Comparison of ENCODE assay signal across 9 cellular contexts in the genomic region with DNA sequence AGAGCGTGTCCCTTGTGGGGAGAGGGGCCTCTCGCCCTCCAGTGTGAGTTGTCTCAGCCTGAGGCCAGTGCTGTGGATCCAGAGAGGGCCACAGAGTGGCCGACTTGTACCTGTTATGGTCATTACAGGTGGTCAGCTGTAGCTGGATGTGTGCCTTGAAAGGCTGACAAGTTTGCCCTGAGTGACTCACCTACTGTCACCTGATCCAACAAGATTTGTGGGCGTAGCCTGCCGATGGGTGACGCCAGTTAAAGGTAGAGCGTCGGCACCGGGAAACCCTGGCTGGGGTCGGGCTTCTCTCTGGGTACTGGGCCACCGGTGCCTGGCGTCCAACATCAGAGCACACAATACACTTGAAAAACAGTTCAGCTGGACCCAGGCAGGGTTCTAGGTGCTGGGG. TPM values are rescaled to one million over a fixed set of nuclear protein-coding genes. Genes with fewer than 3 reads are reported as not detected.
DNase-seq lines count a peak whose midpoint lies in the region; ATAC-seq and TF ChIP-seq lines count a peak whose summit lies in the region.
"Had no signal": no experiment of that assay in that cellular context is flagged by ENCODE, and none has a peak within 500 bp of the region (broad histone marks: within the 10 kb centered on the region; RNA-seq: fewer than 3 reads in every experiment).

No MANE protein-coding gene starts in this region.

- no peaks in the 10 kb centered on the region for H3K27me3 ChIP-seq in fibroblast of lung (ENCODE audit: control insufficient read depth, insufficient read depth, low read length)

- peaks cover 36% of the 10 kb centered on the region for H3K36me3 Mint-ChIP-seq in stimulated activated memory B cell treated with anti-CD40 and anti-IgM and Interleukin-4, amounts not matched to agents 10 μg/mL and 1 μg/mL and 100 μg/mL, for 72 hours

- H3K79me2 ChIP-seq in fibroblast of lung (ENCODE audit: control insufficient read depth, insufficient read depth, low read length): peaks cover 10% of the 10 kb centered on the region

- H3K27ac ChIP-seq in fibroblast of lung (ENCODE audit: insufficient read depth, low read length): peak overlapping the region; percentile 37

- DNase-seq in LNCaP clone FGC (ENCODE audit: low read depth) (peak; percentile 85), activated T-cell treated with anti-CD3 and anti-CD28 coated beads for 4 hours (peak; percentile 52), fibroblast of lung (ENCODE audit: low read depth in 2 of 2) (no peak), NCI-H345 treated with DMSO at 0.1 percent for 48 hours (lab: John Stamatoyannopoulos, UW; ENCODE audit: unreplicated experiment) (no peak), SHP77 treated with DMSO at 0.1 percent for 48 hours (lab: John Stamatoyannopoulos, UW) (no peak), Ammon's horn (ENCODE audit: low spot score) (no peak)
- DNase-seq: NCI-H2107 had no signal

- no peaks in the 10 kb centered on the region for H4K20me1 ChIP-seq in fibroblast of lung (ENCODE audit: control insufficient read depth, extremely low read depth, insufficient read depth, low read length)

- H3K27me3 Mint-ChIP-seq in stimulated activated memory B cell treated with anti-CD40 and anti-IgM and Interleukin-4, amounts not matched to agents 10 μg/mL and 1 μg/mL and 100 μg/mL, for 72 hours: no peaks in the 10 kb centered on the region

- H2AFZ ChIP-seq in fibroblast of lung (ENCODE audit: low read length): no peak overlapping the region

- H3K9me3 Mint-ChIP-seq in stimulated activated memory B cell treated with anti-CD40 and anti-IgM and Interleukin-4, amounts not matched to agents 10 μg/mL and 1 μg/mL and 100 μg/mL, for 72 hours: no peaks in the 10 kb centered on the region

- TF ChIP-seq CTCF in LNCaP clone FGC (IDR thresholded peaks at IDR 0.05; ENCODE audit: control insufficient read depth, extremely low read depth, insufficient read depth) (no peak), fibroblast of lung (conservative IDR thresholded peaks at IDR 0.05 in 1 of 2, IDR thresholded peaks at IDR 0.05 in 1 of 2; ENCODE audit: low read depth in 1 of 2, low read length in 2 of 2) (no peak)

- H3K4me2 ChIP-seq in fibroblast of lung (ENCODE audit: extremely low read depth, insufficient read depth, low read length): no peak overlapping the region

- ATAC-seq in stimulated activated memory B cell treated with anti-CD40 and anti-IgM and Interleukin-4, amounts not matched to agents 10 μg/mL and 1 μg/mL and 100 μg/mL, for 72 hours: no peak
- no peak for ATAC-seq in HG03135 (IDR thresholded peaks at IDR 0.05; ENCODE audit: unreplicated experiment)

- no peak overlapping the region for H3K9ac ChIP-seq in fibroblast of lung (ENCODE audit: insufficient read depth, low read length)

- H3K36me3 ChIP-seq in fibroblast of lung (ENCODE audit: control insufficient read depth, insufficient read depth, low read length): peaks cover 4% of the 10 kb centered on the region

- H3K4me3 ChIP-seq in LNCaP clone FGC (ENCODE audit: low read depth, low read length) (no peak overlapping the region), fibroblast of lung (replicated peaks in 1 of 4; ENCODE audit: control extremely low read depth in 1 of 4, insufficient read depth in 1 of 4, low read depth in 3 of 4, low read length in 4 of 4) (no peak overlapping the region)

- peaks cover 11% of the 10 kb centered on the region for H3K4me1 ChIP-seq in fibroblast of lung (ENCODE audit: control insufficient read depth, extremely low read depth, insufficient read depth, low read length)

- H3K27ac Mint-ChIP-seq in stimulated activated memory B cell treated with anti-CD40 and anti-IgM and Interleukin-4, amounts not matched to agents 10 μg/mL and 1 μg/mL and 100 μg/mL, for 72 hours: peak overlapping the region; percentile 88

- no peaks in the 10 kb centered on the region for H3K9me3 ChIP-seq in fibroblast of lung (ENCODE audit: control insufficient read depth, insufficient read depth, low read depth, low read length)

- peak overlapping the region; percentile 38 for H3K4me3 Mint-ChIP-seq in stimulated activated memory B cell treated with anti-CD40 and anti-IgM and Interleukin-4, amounts not matched to agents 10 μg/mL and 1 μg/mL and 100 μg/mL, for 72 hours

- H3K4me1 Mint-ChIP-seq in stimulated activated memory B cell treated with anti-CD40 and anti-IgM and Interleukin-4, amounts not matched to agents 10 μg/mL and 1 μg/mL and 100 μg/mL, for 72 hours: peaks cover 70% of the 10 kb centered on the region

RNA-seq across cellular contexts. Expression of gene ISG20, which starts 2.8 kb away (rescaled TPM):
- total RNA-seq in fibroblast of lung: 3.0 and 3.1 TPM in 2 replicates
- polyA plus RNA-seq in fibroblast of lung: 2.2 TPM in 2 replicates
- 2.8 and 4.0 TPM in 2 replicates for polyA plus RNA-seq in fibroblast of lung (2012)
- 0.52 and 11.0 TPM in 2 replicates for polyA minus RNA-seq in fibroblast of lung (ENCODE audit: low replicate concordance)

RNA-seq across cellular contexts. Expression of gene AEN, which starts 14.9 kb away (rescaled TPM):
- total RNA-seq in fibroblast of lung: 68.1 and 83.7 TPM in 2 replicates
- polyA plus RNA-seq in fibroblast of lung: 18.5 and 27.7 TPM in 2 replicates
- 17.7 and 30.2 TPM in 2 replicates for polyA plus RNA-seq in fibroblast of lung (2012)
- 35.1 and 60.8 TPM in 2 replicates for polyA minus RNA-seq in fibroblast of lung (ENCODE audit: low replicate concordance)

Comparison
In these comparisons a context has a peak if more than half of its experiments do, and no peak if none do; other contexts are left out.
1. DNase-seq: peak in LNCaP clone FGC (single experiment) and activated T-cell treated with anti-CD3 and anti-CD28 coated beads for 4 hours (single experiment); none in fibroblast of lung (0 of 2), NCI-H345 treated with DMSO at 0.1 percent for 48 hours (single experiment), SHP77 treated with DMSO at 0.1 percent for 48 hours (single experiment) and Ammon's horn (single experiment).